Comparison of ENCODE assay signal across 19 cellular contexts in the genomic region with DNA sequence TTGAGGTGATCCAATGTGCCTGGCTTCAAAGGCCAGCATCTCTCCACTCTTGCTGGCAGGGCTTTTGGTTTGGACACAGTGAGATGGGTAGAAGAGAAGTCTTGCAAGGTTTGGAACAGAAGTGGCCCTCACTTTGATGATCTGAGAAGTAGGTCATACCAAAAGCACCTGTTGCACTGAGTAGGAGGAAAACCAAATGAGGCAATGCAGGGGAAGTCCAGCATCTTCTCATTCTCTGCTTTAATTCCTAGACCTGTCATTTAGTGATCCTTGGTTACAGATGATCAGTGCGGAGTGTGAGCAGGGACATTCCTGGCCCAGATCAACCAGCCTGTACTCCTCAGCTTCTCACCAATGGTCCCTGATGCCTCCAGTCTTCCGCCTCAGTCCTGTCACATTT.
DNase-seq lines count a peak whose midpoint lies in the region; ATAC-seq and TF ChIP-seq lines count a peak whose summit lies in the region.
"Had no signal": no experiment of that assay in that cellular context is flagged by ENCODE, and none has a peak within 500 bp of the region (broad histone marks: within the 10 kb centered on the region; RNA-seq: fewer than 3 reads in every experiment).

No MANE protein-coding gene starts in this region.

- H3K27me3 Mint-ChIP-seq in stimulated activated naive CD8-positive, alpha-beta T cell treated with anti-CD3 and anti-CD28 coated beads, Interleukin-15, amount 100 ng/mL, for 72 hours, result no peaks in the 10 kb centered on the region
- H3K27me3 Mint-ChIP-seq: CD4-positive, CD25-positive, alpha-beta regulatory T cell; CD8-positive, alpha-beta memory T cell had no signal

- no peak for TF ChIP-seq CTCF in GM20000 (IDR thresholded peaks at IDR 0.05; ENCODE audit: extremely low read depth, missing control alignments)

- no peak overlapping the region for H3K4me3 Mint-ChIP-seq in stimulated activated naive CD8-positive, alpha-beta T cell treated with anti-CD3 and anti-CD28 coated beads, Interleukin-15, amount 100 ng/mL, for 72 hours
- no peak overlapping the region for H3K4me3 Mint-ChIP-seq in stimulated activated effector memory CD8-positive, alpha-beta T cell treated with anti-CD3 and anti-CD28 coated beads, Interleukin-12 subunit alpha, Interleukin-12 subunit beta, amount 100 ng/mL, for 72 hours
- H3K4me3 Mint-ChIP-seq: CD4-positive, CD25-positive, alpha-beta regulatory T cell; CD8-positive, alpha-beta memory T cell; GM23338 had no signal

- no peaks in the 10 kb centered on the region for H3K9me3 Mint-ChIP-seq in stimulated activated naive CD8-positive, alpha-beta T cell treated with anti-CD3 and anti-CD28 coated beads, Interleukin-15, amount 100 ng/mL, for 72 hours
- no peaks in the 10 kb centered on the region for H3K9me3 Mint-ChIP-seq in stimulated activated effector memory CD8-positive, alpha-beta T cell treated with anti-CD3 and anti-CD28 coated beads, Interleukin-12 subunit alpha, Interleukin-12 subunit beta, amount 100 ng/mL, for 72 hours
- H3K9me3 Mint-ChIP-seq: GM23338 had no signal

- peak; percentile 12 for ATAC-seq in stimulated activated naive CD8-positive, alpha-beta T cell treated with anti-CD3 and anti-CD28 coated beads, Interleukin-15, amount 100 ng/mL, for 72 hours
- no peak for ATAC-seq in stimulated activated naive CD8-positive, alpha-beta T cell treated with anti-CD3 and anti-CD28 coated beads, Interleukin-15, Interleukin-2, amounts not matched to agents 100 U/mL and 50 U/mL, for 24 hours
- ATAC-seq in HG03045 (IDR thresholded peaks at IDR 0.05; ENCODE audit: unreplicated experiment), result peak; percentile 42
- ATAC-seq in stimulated activated effector memory CD8-positive, alpha-beta T cell treated with anti-CD3 and anti-CD28 coated beads, Interleukin-12 subunit alpha, Interleukin-12 subunit beta, amount 100 ng/mL, for 72 hours, result peak; percentile 36
- no peak for ATAC-seq in GM21576 (IDR thresholded peaks at IDR 0.05; ENCODE audit: unreplicated experiment)
- ATAC-seq: A549, GM23338 had no signal

- H3K36me3 Mint-ChIP-seq in stimulated activated effector memory CD8-positive, alpha-beta T cell treated with anti-CD3 and anti-CD28 coated beads, Interleukin-12 subunit alpha, Interleukin-12 subunit beta, amount 100 ng/mL, for 72 hours, result no peaks in the 10 kb centered on the region
- H3K36me3 Mint-ChIP-seq: CD4-positive, CD25-positive, alpha-beta regulatory T cell; CD8-positive, alpha-beta memory T cell had no signal

- no peaks in the 10 kb centered on the region for H3K4me1 Mint-ChIP-seq in stimulated activated naive CD8-positive, alpha-beta T cell treated with anti-CD3 and anti-CD28 coated beads, Interleukin-15, amount 100 ng/mL, for 72 hours
- no peaks in the 10 kb centered on the region for H3K4me1 Mint-ChIP-seq in stimulated activated effector memory CD8-positive, alpha-beta T cell treated with anti-CD3 and anti-CD28 coated beads, Interleukin-12 subunit alpha, Interleukin-12 subunit beta, amount 100 ng/mL, for 72 hours
- H3K4me1 Mint-ChIP-seq: CD4-positive, CD25-positive, alpha-beta regulatory T cell; CD8-positive, alpha-beta memory T cell; GM23338 had no signal

- H3K27ac Mint-ChIP-seq in stimulated activated naive CD8-positive, alpha-beta T cell treated with anti-CD3 and anti-CD28 coated beads, Interleukin-15, amount 100 ng/mL, for 72 hours, result no peak overlapping the region
- no peak overlapping the region for H3K27ac Mint-ChIP-seq in stimulated activated effector memory CD8-positive, alpha-beta T cell treated with anti-CD3 and anti-CD28 coated beads, Interleukin-12 subunit alpha, Interleukin-12 subunit beta, amount 100 ng/mL, for 72 hours
- H3K27ac Mint-ChIP-seq: CD4-positive, CD25-positive, alpha-beta regulatory T cell; CD8-positive, alpha-beta memory T cell; GM23338 had no signal

- no peak for DNase-seq in stimulated activated naive CD8-positive, alpha-beta T cell treated with anti-CD3 and anti-CD28 coated beads, Interleukin-15, amount 100 ng/mL, for 72 hours
- DNase-seq in stimulated activated naive CD8-positive, alpha-beta T cell treated with anti-CD3 and anti-CD28 coated beads, Interleukin-15, Interleukin-2, amounts not matched to agents 100 U/mL and 50 U/mL, for 24 hours, result no peak
- DNase-seq in GM20000 (ENCODE audit: low spot score) (peak; percentile 21), activated gamma-delta T cell (lab: John Stamatoyannopoulos, UW) (no peak), NCI-H446 (lab: John Stamatoyannopoulos, UW) (no peak)
- DNase-seq in stimulated activated effector memory CD8-positive, alpha-beta T cell treated with anti-CD3 and anti-CD28 coated beads, Interleukin-12 subunit alpha, Interleukin-12 subunit beta, amount 100 ng/mL, for 72 hours (ENCODE audit: low spot score in 2 of 2), result no peak
- DNase-seq: AML-193; CD4-positive, CD25-positive, alpha-beta regulatory T cell; CD8-positive, alpha-beta memory T cell; COR-L47; DMS 273 treated with DMSO at 0.1 percent for 48 hours; DMS53; DND-41; EL; HCEC 1CT had no signal

Comparison
In these comparisons a context has a peak if more than half of its experiments do, and no peak if none do; other contexts are left out.
1. ATAC-seq: peak in stimulated activated naive CD8-positive, alpha-beta T cell treated with anti-CD3 and anti-CD28 coated beads, Interleukin-15, amount 100 ng/mL, for 72 hours (single experiment), HG03045 (single experiment) and stimulated activated effector memory CD8-positive, alpha-beta T cell treated with anti-CD3 and anti-CD28 coated beads, Interleukin-12 subunit alpha, Interleukin-12 subunit beta, amount 100 ng/mL, for 72 hours (single experiment); none in stimulated activated naive CD8-positive, alpha-beta T cell treated with anti-CD3 and anti-CD28 coated beads, Interleukin-15, Interleukin-2, amounts not matched to agents 100 U/mL and 50 U/mL, for 24 hours (single experiment) and GM21576 (single experiment).